Comparison of ENCODE assay signal across 17 cellular contexts in the genomic region with DNA sequence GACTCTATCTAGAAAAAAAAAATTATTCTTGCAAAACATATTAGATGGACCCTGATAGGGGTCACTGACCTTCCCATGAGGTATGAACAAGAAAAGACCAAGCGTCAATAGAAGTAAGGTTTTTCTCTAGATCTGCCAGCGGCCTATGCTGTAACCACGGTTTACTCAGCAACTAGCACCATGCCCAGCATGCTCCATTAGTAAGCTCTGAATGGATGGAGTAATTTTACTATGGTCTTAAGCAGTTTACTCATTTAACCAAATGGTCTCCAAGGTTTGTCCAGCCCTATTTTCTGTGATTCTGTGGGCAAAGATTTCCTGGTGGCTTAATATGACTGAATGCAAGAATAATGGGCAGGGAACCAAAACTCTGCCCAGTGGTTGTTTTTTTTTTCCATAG.
"Had no signal": no experiment of that assay in that cellular context is flagged by ENCODE, and none has a peak within 500 bp of the region (broad histone marks: within the 10 kb centered on the region; RNA-seq: fewer than 3 reads in every experiment).

No MANE protein-coding gene starts in this region.

- ATAC-seq: esophagus mucosa; heart right ventricle; left lobe of liver; naive thymus-derived CD4-positive, alpha-beta T cell had no signal

- H3K4me3 Mint-ChIP-seq: naive thymus-derived CD4-positive, alpha-beta T cell; nephron progenitor cell had no signal

- H3K27ac Mint-ChIP-seq: nephron progenitor cell had no signal

- H3K9me3 Mint-ChIP-seq: nephron progenitor cell had no signal

- DNase-seq: colonic mucosa; effector CD8-positive, alpha-beta T cell; heart right ventricle; hypothalamus; kidney glomerular epithelial cell; mammary epithelial cell; naive thymus-derived CD4-positive, alpha-beta T cell; sigmoid colon; stimulated activated CD4-positive, alpha-beta T cell treated with anti-CD3 and anti-CD28 coated beads, Interleukin-2, amount 100 ng/mL, for 24 hours; stimulated activated CD4-positive, alpha-beta T cell treated with anti-CD3 and anti-CD28 coated beads, Interleukin-4, amount 100 ng/mL, for 4 hours; stimulated activated naive CD4-positive, alpha-beta T cell; stomach; substantia nigra; transverse colon had no signal
